ENCODE assay signal across 1 cellular context in the genomic region with DNA sequence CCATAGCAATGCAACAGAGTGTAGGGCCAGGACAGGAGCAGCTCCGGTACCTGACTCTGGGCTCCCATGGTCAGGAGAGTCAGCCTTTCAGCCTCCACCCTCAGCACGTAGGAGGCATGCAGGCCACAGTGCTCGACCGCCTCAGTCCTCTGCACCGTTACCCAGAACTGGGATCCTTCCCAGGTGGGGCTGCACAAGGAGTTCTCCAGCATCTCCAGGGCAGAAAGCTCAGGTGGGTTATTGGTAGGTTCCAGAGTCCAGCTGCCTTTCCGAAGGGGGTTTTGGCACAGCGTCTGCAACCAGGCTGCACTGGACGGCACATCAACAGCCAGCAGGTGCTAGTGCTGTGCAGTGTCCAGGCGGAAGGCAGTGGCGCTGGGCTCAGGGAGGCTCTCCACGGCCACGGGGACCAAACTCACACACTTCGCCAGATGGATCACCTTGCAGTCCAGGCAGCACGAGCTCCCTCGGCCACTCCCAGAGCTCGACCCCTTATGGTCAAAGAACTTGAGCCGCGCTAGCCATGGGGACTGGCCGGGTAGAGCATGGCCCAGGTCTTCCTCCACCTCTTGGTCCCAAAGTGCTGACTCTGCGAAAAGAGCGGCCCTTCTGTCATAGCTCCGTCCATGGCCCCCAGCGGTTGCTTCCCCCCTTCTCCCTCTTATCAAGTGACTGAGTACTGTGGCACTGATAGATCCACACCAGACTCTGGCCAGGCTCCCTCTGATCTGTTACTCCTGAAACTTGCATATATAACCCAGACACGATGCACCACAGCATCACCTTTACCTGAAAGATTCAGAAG.
TF ChIP-seq lines count a peak whose summit lies in the region.

No MANE protein-coding gene starts in this region.

TF ChIP-seq in GM23338, 12 proteins besides CTCF, POLR2A, EP300 and RAD21 (continued from another document):
- TF ChIP-seq, protein P1, sequence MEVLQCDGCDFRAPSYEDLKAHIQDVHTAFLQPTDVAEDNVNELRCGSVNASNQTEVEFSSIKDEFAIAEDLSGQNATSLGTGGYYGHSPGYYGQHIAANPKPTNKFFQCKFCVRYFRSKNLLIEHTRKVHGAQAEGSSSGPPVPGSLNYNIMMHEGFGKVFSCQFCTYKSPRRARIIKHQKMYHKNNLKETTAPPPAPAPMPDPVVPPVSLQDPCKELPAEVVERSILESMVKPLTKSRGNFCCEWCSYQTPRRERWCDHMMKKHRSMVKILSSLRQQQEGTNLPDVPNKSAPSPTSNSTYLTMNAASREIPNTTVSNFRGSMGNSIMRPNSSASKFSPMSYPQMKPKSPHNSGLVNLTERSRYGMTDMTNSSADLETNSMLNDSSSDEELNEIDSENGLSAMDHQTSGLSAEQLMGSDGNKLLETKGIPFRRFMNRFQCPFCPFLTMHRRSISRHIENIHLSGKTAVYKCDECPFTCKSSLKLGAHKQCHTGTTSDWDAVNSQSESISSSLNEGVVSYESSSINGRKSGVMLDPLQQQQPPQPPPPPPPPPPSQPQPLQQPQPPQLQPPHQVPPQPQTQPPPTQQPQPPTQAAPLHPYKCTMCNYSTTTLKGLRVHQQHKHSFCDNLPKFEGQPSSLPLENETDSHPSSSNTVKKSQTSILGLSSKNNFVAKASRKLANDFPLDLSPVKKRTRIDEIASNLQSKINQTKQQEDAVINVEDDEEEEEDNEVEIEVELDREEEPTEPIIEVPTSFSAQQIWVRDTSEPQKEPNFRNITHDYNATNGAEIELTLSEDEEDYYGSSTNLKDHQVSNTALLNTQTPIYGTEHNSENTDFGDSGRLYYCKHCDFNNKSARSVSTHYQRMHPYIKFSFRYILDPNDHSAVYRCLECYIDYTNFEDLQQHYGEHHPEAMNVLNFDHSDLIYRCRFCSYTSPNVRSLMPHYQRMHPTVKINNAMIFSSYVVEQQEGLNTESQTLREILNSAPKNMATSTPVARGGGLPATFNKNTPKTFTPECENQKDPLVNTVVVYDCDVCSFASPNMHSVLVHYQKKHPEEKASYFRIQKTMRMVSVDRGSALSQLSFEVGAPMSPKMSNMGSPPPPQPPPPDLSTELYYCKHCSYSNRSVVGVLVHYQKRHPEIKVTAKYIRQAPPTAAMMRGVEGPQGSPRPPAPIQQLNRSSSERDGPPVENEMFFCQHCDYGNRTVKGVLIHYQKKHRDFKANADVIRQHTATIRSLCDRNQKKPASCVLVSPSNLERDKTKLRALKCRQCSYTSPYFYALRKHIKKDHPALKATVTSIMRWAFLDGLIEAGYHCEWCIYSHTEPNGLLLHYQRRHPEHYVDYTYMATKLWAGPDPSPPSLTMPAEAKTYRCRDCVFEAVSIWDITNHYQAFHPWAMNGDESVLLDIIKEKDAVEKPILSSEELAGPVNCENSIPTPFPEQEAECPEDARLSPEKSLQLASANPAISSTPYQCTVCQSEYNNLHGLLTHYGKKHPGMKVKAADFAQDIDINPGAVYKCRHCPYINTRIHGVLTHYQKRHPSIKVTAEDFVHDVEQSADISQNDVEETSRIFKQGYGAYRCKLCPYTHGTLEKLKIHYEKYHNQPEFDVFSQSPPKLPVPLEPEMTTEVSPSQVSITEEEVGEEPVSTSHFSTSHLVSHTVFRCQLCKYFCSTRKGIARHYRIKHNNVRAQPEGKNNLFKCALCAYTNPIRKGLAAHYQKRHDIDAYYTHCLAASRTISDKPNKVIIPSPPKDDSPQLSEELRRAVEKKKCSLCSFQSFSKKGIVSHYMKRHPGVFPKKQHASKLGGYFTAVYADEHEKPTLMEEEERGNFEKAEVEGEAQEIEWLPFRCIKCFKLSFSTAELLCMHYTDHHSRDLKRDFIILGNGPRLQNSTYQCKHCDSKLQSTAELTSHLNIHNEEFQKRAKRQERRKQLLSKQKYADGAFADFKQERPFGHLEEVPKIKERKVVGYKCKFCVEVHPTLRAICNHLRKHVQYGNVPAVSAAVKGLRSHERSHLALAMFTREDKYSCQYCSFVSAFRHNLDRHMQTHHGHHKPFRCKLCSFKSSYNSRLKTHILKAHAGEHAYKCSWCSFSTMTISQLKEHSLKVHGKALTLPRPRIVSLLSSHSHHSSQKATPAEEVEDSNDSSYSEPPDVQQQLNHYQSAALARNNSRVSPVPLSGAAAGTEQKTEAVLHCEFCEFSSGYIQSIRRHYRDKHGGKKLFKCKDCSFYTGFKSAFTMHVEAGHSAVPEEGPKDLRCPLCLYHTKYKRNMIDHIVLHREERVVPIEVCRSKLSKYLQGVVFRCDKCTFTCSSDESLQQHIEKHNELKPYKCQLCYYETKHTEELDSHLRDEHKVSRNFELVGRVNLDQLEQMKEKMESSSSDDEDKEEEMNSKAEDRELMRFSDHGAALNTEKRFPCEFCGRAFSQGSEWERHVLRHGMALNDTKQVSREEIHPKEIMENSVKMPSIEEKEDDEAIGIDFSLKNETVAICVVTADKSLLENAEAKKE (CRISPR knock-in tag; IDR thresholded peaks at IDR 0.05): no peak
- TF ChIP-seq NANOG (IDR thresholded peaks at IDR 0.05; ENCODE audit: borderline replicate concordance): no peak
